In genomic region chr6:97705568-97705967, GRCh38 we compare ENCODE assay signal across 11 cellular contexts.
DNase-seq lines count a peak whose midpoint lies in the region; ATAC-seq and TF ChIP-seq lines count a peak whose summit lies in the region.
"Had no signal": no experiment of that assay in that cellular context is flagged by ENCODE, and none has a peak within 500 bp of the region (broad histone marks: within the 10 kb centered on the region; RNA-seq: fewer than 3 reads in every experiment).

No MANE protein-coding gene starts in this region.

- H3K27ac ChIP-seq in PC-3 (ENCODE audit: low read length), result no peak overlapping the region
- H3K27ac ChIP-seq in foreskin keratinocyte, result no peak overlapping the region
- no peak overlapping the region for H3K27ac ChIP-seq in gastrocnemius medialis
- H3K27ac ChIP-seq in lower lobe of right lung, result no peak overlapping the region
- no peak overlapping the region for H3K27ac ChIP-seq in gastroesophageal sphincter
- H3K27ac ChIP-seq: left lung had no signal

- DNase-seq in ACHN (peak; percentile 7), GM13976 (ENCODE audit: low spot score) (no peak), PC-3 (peak; percentile 9), foreskin keratinocyte (no peak), hippocampal formation (lab: John Stamatoyannopoulos, UW) (no peak), gastrocnemius medialis (no peak), lower lobe of right lung (no peak)
- DNase-seq: DND-41; left lung; stimulated activated CD4-positive, alpha-beta T cell treated with anti-CD3 and anti-CD28 coated beads, Interleukin-4, amount 100 ng/mL, for 24 hours had no signal

- no peaks in the 10 kb centered on the region for H4K20me1 ChIP-seq in PC-3 (ENCODE audit: low read length)

- no peaks in the 10 kb centered on the region for H3K9me2 ChIP-seq in PC-3 (replicated peaks; ENCODE audit: low read length)

- WGBS in gastroesophageal sphincter (ENCODE audit: low coverage in 1 of 2), 2 donors, result 23 to 78% methylated on average over 2 of the region's 2 CpGs

- POLR2A ChIA-PET in PC-3 (lab: Charles Lee; ENCODE audit: unreplicated experiment), result no interaction called here

- no TSS peak for BruUV-seq in PC-3 (replicated peaks; lab: Mats Ljungman, UMichigan)

- TF ChIP-seq EP300 in gastroesophageal sphincter (IDR thresholded peaks at IDR 0.05), result no peak

- H3K27me3 ChIP-seq in PC-3 (ENCODE audit: low read length), result no peaks in the 10 kb centered on the region
- H3K27me3 ChIP-seq in foreskin keratinocyte, result no peaks in the 10 kb centered on the region
- no peaks in the 10 kb centered on the region for H3K27me3 ChIP-seq in gastrocnemius medialis
- no peaks in the 10 kb centered on the region for H3K27me3 ChIP-seq in lower lobe of right lung (ENCODE audit: low read depth)
- H3K27me3 ChIP-seq in gastroesophageal sphincter, result no peaks in the 10 kb centered on the region
- H3K27me3 ChIP-seq: left lung had no signal

- H3K4me2 ChIP-seq in PC-3 (ENCODE audit: low read length), result no peak overlapping the region

- no peaks in the 10 kb centered on the region for H3F3A ChIP-seq in PC-3 (ENCODE audit: low read length, unreplicated experiment)

- CTCF ChIA-PET in PC-3 (lab: Charles Lee), result no interaction called here

- intact Hi-C loops in PC-3 (cut with micrococcal nuclease), result loop anchor here (10.0 kb wide), 1 partner anchor 219 kb away; no protein-coding TSS in a partner anchor
- intact Hi-C loops in gastrocnemius medialis (cut with DNase I; ENCODE audit: low total_unique reads), result no loop called here
- intact Hi-C loops in lower lobe of right lung (cut with DNase I), result no loop called here

- no peak overlapping the region for H3K9ac ChIP-seq in PC-3 (ENCODE audit: low read length)

- TF ChIP-seq CTCF in GM13976 (IDR thresholded peaks at IDR 0.05; ENCODE audit: borderline replicate concordance, control extremely low read depth, extremely low read depth, insufficient read depth, missing control alignments) (peak; percentile 17), PC-3 (conservative IDR thresholded peaks at IDR 0.05; ENCODE audit: low read depth, low read length) (peak; percentile 64), foreskin keratinocyte (conservative IDR thresholded peaks at IDR 0.05) (peak; percentile 53), gastrocnemius medialis (IDR thresholded peaks at IDR 0.05 in 4 of 5, conservative IDR thresholded peaks at IDR 0.05 in 1 of 5) (no peak), lower lobe of right lung (IDR thresholded peaks at IDR 0.05) (no peak), gastroesophageal sphincter (IDR thresholded peaks at IDR 0.05) (no peak)

- H3K4me3 ChIP-seq in PC-3 (ENCODE audit: low read length), result no peak overlapping the region
- H3K4me3 ChIP-seq in gastrocnemius medialis, result no peak overlapping the region
- no peak overlapping the region for H3K4me3 ChIP-seq in lower lobe of right lung
- no peak overlapping the region for H3K4me3 ChIP-seq in gastroesophageal sphincter
- H3K4me3 ChIP-seq: left lung had no signal

- H3K4me1 ChIP-seq in PC-3 (ENCODE audit: insufficient read depth, low read length) (no peaks in the 10 kb centered on the region), foreskin keratinocyte (no peaks in the 10 kb centered on the region), gastrocnemius medialis (no peaks in the 10 kb centered on the region), lower lobe of right lung (no peaks in the 10 kb centered on the region), gastroesophageal sphincter (no peaks in the 10 kb centered on the region)
- H3K4me1 ChIP-seq: left lung had no signal

- no peaks in the 10 kb centered on the region for H3K79me2 ChIP-seq in PC-3 (ENCODE audit: low read length)

- H2AFZ ChIP-seq in PC-3 (ENCODE audit: low read length), result no peak overlapping the region

- no peaks in the 10 kb centered on the region for H3K36me3 ChIP-seq in PC-3 (ENCODE audit: low read depth, low read length)
- H3K36me3 ChIP-seq in gastrocnemius medialis, result no peaks in the 10 kb centered on the region
- no peaks in the 10 kb centered on the region for H3K36me3 ChIP-seq in lower lobe of right lung
- H3K36me3 ChIP-seq in gastroesophageal sphincter, result no peaks in the 10 kb centered on the region
- H3K36me3 ChIP-seq: left lung had no signal

- TF ChIP-seq POLR2A in gastrocnemius medialis (IDR thresholded peaks at IDR 0.05), result no peak
- no peak for TF ChIP-seq POLR2A in gastroesophageal sphincter (IDR thresholded peaks at IDR 0.05)

- H3K9me3 ChIP-seq in PC-3 (ENCODE audit: low read length) (no peaks in the 10 kb centered on the region), gastrocnemius medialis (no peaks in the 10 kb centered on the region), lower lobe of right lung (no peaks in the 10 kb centered on the region), gastroesophageal sphincter (no peaks in the 10 kb centered on the region)
- H3K9me3 ChIP-seq: left lung had no signal

- in situ Hi-C loops in ACHN (cut with HindIII; ENCODE audit: low pct_ligation_motif_present, low pct_unique_long_range_greater_than_20kb, low sequenced_read_pairs), result no loop called here
- in situ Hi-C loops in GM13976 (cut with MboI; ENCODE audit: low sequenced_read_pairs, unreplicated experiment), result no loop called here
- in situ Hi-C loops in gastrocnemius medialis (cut with MboI; ENCODE audit: low sequenced_read_pairs in 4 of 4), result no loop called here

- no peak for ATAC-seq in PC-3
- ATAC-seq in foreskin keratinocyte, result no peak
- no peak for ATAC-seq in gastrocnemius medialis
- no peak for ATAC-seq in lower lobe of right lung
- no peak for ATAC-seq in gastroesophageal sphincter
- ATAC-seq: left lung had no signal

Comparison
In these comparisons a context has a peak if more than half of its experiments do, and no peak if none do; other contexts are left out.
1. DNase-seq: peak in ACHN (single experiment) and PC-3 (single experiment); none in GM13976 (single experiment), foreskin keratinocyte (0 of 2), hippocampal formation (0 of 2), gastrocnemius medialis (0 of 2) and lower lobe of right lung (single experiment).
2. CTCF ChIP-seq: peak in GM13976 (single experiment), PC-3 (single experiment) and foreskin keratinocyte (single experiment); none in gastrocnemius medialis (0 of 5), lower lobe of right lung (single experiment) and gastroesophageal sphincter (0 of 4).